ENCODE assay signal across 24 cellular contexts in genomic region chr13:107276936-107277335, GRCh38.
DNase-seq lines count a peak whose midpoint lies in the region; ATAC-seq and TF ChIP-seq lines count a peak whose summit lies in the region.
"Had no signal": no experiment of that assay in that cellular context is flagged by ENCODE, and none has a peak within 500 bp of the region (broad histone marks: within the 10 kb centered on the region; RNA-seq: fewer than 3 reads in every experiment).

No MANE protein-coding gene starts in this region.

- H3K27ac Mint-ChIP-seq in activated naive CD8-positive, alpha-beta T cell treated with anti-CD3 and anti-CD28 coated beads, Interleukin-2, amount 50 U/mL, for 24 hours = no peak overlapping the region
- H3K27ac Mint-ChIP-seq: CD4-positive, alpha-beta T cell had no signal

- H3K9me2 ChIP-seq in GM23248 (ENCODE audit: insufficient read depth) = no peaks in the 10 kb centered on the region; the same call in 1 of the 2 replicates

- H3K4me1 Mint-ChIP-seq in activated naive CD8-positive, alpha-beta T cell treated with anti-CD3 and anti-CD28 coated beads, Interleukin-2, amount 50 U/mL, for 24 hours = no peaks in the 10 kb centered on the region

- peak overlapping the region; percentile 77 for H3K4me2 ChIP-seq in GM23248 (ENCODE audit: unreplicated experiment)
- H3K4me2 ChIP-seq: BLaER1 had no signal

- in situ Hi-C loops in GM23248 (cut with MboI) = no loop called here

- H3K9me3 ChIP-seq in GM23248 (ENCODE audit: low read depth) (no peaks in the 10 kb centered on the region), adipocyte (ENCODE audit: control insufficient read depth, low read length) (no peaks in the 10 kb centered on the region)
- H3K9me3 ChIP-seq: BLaER1, Caco-2, MG63 had no signal

- H3K27me3 Mint-ChIP-seq in activated naive CD8-positive, alpha-beta T cell treated with anti-CD3 and anti-CD28 coated beads, Interleukin-2, amount 50 U/mL, for 24 hours = no peaks in the 10 kb centered on the region
- H3K27me3 Mint-ChIP-seq: CD4-positive, alpha-beta T cell had no signal

- no peaks in the 10 kb centered on the region for H4K20me1 ChIP-seq in GM23248 (ENCODE audit: insufficient read depth)
- H4K20me1 ChIP-seq: BLaER1 had no signal

- peak overlapping the region; percentile 71 for H3K27ac ChIP-seq in GM23248
- H3K27ac ChIP-seq: BLaER1 had no signal

- ATAC-seq in omental fat pad (ENCODE audit: low FRiP score) (peak; percentile 60), HG03571 (IDR thresholded peaks at IDR 0.05; ENCODE audit: unreplicated experiment) (no peak)
- no peak for ATAC-seq in activated naive CD8-positive, alpha-beta T cell treated with anti-CD3 and anti-CD28 coated beads, Interleukin-2, amount 50 U/mL, for 24 hours
- ATAC-seq: GM12878, HCT116, K562, Right ventricle myocardium inferior had no signal

- DNase-seq in GM23248 = peak; percentile 68
- peak; percentile 50 for DNase-seq in adipocyte (ENCODE audit: low read depth)
- DNase-seq in dermis blood vessel endothelial cell = peak; percentile 34
- no peak for DNase-seq in omental fat pad (ENCODE audit: low spot score)
- no peak for DNase-seq in COLO668 (lab: John Stamatoyannopoulos, UW; ENCODE audit: unreplicated experiment)
- no peak for DNase-seq in activated naive CD8-positive, alpha-beta T cell treated with anti-CD3 and anti-CD28 coated beads, Interleukin-2, amount 50 U/mL, for 24 hours
- DNase-seq: Caco-2; CD4-positive, alpha-beta T cell; DND-41; GOT3; MG63; NCI-H1048; NCI-H1417 treated with DMSO at 0.1 percent for 48 hours; NCI-H187 treated with DMSO at 0.1 percent for 48 hours; NCI-H2107; NCI-H446 treated with DMSO at 0.1 percent for 48 hours; NCI-H526 treated with DMSO at 0.1 percent for 48 hours; OCI-M1 had no signal

- H3K9ac ChIP-seq in GM23248 (peak overlapping the region; percentile 16; the same call in 1 of the 2 replicates), adipocyte (ENCODE audit: low read length) (no peak overlapping the region)
- H3K9ac ChIP-seq: BLaER1 had no signal

- H3K27me3 ChIP-seq in GM23248 (replicated peaks; ENCODE audit: insufficient read depth) = no peaks in the 10 kb centered on the region
- H3K27me3 ChIP-seq in adipocyte (replicated peaks; ENCODE audit: control insufficient read depth, insufficient read depth, low read length) = no peaks in the 10 kb centered on the region
- H3K27me3 ChIP-seq: BLaER1, MG63 had no signal

- peak overlapping the region; percentile 44 for H3K4me3 ChIP-seq in GM23248
- no peak overlapping the region for H3K4me3 ChIP-seq in adipocyte (ENCODE audit: low read length)
- H3K4me3 ChIP-seq: BLaER1, GM12878, K562, MG63 had no signal

- H3K79me2 ChIP-seq in GM23248 (ENCODE audit: insufficient read depth) = peaks cover 7% of the 10 kb centered on the region; the same call in 1 of the 2 replicates

- H2AFZ ChIP-seq in GM23248 = peak overlapping the region; percentile 54

- H3K4me1 ChIP-seq in GM23248 (ENCODE audit: insufficient read depth) (peaks cover 31% of the 10 kb centered on the region), adipocyte (ENCODE audit: control insufficient read depth, insufficient read depth, low read length) (peaks cover 11% of the 10 kb centered on the region)
- H3K4me1 ChIP-seq: BLaER1, Caco-2 had no signal

- no peak for TF ChIP-seq CTCF in omental fat pad (IDR thresholded peaks at IDR 0.05)

- no peaks in the 10 kb centered on the region for H3K36me3 Mint-ChIP-seq in activated naive CD8-positive, alpha-beta T cell treated with anti-CD3 and anti-CD28 coated beads, Interleukin-2, amount 50 U/mL, for 24 hours (ENCODE audit: low read depth)

- peaks cover 15% of the 10 kb centered on the region for H3F3A ChIP-seq in GM23248 (ENCODE audit: insufficient read depth)

- H3K36me3 ChIP-seq in GM23248 (ENCODE audit: low read depth) (no peaks in the 10 kb centered on the region), adipocyte (ENCODE audit: control insufficient read depth, insufficient read depth, low read length, severe bottlenecking) (no peaks in the 10 kb centered on the region)
- H3K36me3 ChIP-seq: BLaER1, MG63 had no signal

- no peak overlapping the region for H3K4me3 Mint-ChIP-seq in activated naive CD8-positive, alpha-beta T cell treated with anti-CD3 and anti-CD28 coated beads, Interleukin-2, amount 50 U/mL, for 24 hours
- H3K4me3 Mint-ChIP-seq: CD4-positive, alpha-beta T cell had no signal

- WGBS in GM23248 (ENCODE audit: low coverage in 1 of 2, low lambda C conversion rate in 2 of 2, missing lambda C conversion rate in 2 of 2), 2 experiments = 2 to 5% methylated on average over 2 of the region's 2 CpGs

- H3K9me3 Mint-ChIP-seq in activated naive CD8-positive, alpha-beta T cell treated with anti-CD3 and anti-CD28 coated beads, Interleukin-2, amount 50 U/mL, for 24 hours = peaks cover 3% of the 10 kb centered on the region

Comparison
In these comparisons a context has a peak if more than half of its experiments do, and no peak if none do; other contexts are left out.
1. DNase-seq: peak in GM23248 (single experiment), adipocyte (single experiment) and dermis blood vessel endothelial cell (single experiment); none in omental fat pad (single experiment), COLO668 (single experiment) and activated naive CD8-positive, alpha-beta T cell treated with anti-CD3 and anti-CD28 coated beads, Interleukin-2, amount 50 U/mL, for 24 hours (single experiment).